ENCODE assay signal across 19 cellular contexts in the genomic region with DNA sequence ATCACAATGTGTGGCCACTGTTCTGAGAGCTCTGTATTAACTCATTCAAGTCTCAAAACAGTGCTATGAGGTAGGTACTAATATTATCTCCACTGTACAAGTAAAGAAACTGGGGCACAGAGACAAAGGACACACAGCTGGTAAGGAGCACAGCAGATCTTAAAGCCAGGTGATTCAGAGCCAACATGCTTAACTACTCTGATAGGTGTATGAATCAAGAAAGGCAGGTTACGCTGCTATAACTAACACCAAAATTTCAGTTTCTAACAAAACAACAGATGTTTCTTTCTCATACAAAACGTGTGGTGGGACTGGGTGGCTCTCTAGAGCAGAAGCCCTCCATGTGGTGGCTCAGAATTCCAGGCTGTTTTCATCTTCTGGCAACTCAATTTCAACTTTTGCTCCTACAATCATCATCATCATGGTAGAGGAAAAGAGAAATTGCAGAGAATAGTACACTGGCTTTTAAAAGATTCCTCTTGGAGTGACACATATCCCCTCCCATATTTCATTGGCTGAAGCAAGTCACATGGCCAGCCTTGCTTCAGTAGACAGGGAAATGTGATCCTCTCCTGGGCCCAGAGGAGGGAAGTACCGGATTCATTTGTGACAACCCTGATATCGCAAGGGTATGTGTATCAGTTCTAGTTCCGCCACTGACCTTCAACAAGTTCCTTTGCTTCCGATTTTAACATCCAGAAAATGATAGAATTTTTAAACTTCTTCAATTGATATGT.
DNase-seq lines count a peak whose midpoint lies in the region; ATAC-seq and TF ChIP-seq lines count a peak whose summit lies in the region.
"Had no signal": no experiment of that assay in that cellular context is flagged by ENCODE, and none has a peak within 500 bp of the region (broad histone marks: within the 10 kb centered on the region; RNA-seq: fewer than 3 reads in every experiment).

No MANE protein-coding gene starts in this region.

- no peak overlapping the region for H3K4me3 ChIP-seq in SK-N-MC
- H3K4me3 ChIP-seq: adrenal gland, heart left ventricle, vagina had no signal

- H3K9me3 ChIP-seq in SK-N-MC (ENCODE audit: low read depth, low read length): no peaks in the 10 kb centered on the region
- H3K9me3 ChIP-seq: adrenal gland, heart left ventricle, vagina had no signal

- H3K36me3 ChIP-seq in SK-N-MC (ENCODE audit: insufficient read depth, low read length): no peaks in the 10 kb centered on the region
- H3K36me3 ChIP-seq: adrenal gland, heart left ventricle, vagina had no signal

- H3K27ac ChIP-seq in SK-N-MC (peak overlapping the region; percentile 99), RWPE1 (no peak overlapping the region)
- H3K27ac ChIP-seq: adrenal gland, heart left ventricle, vagina had no signal

- ATAC-seq in GM19455 (IDR thresholded peaks at IDR 0.05; ENCODE audit: unreplicated experiment) (peak; percentile 78), HG03025 (IDR thresholded peaks at IDR 0.05; ENCODE audit: low FRiP score, unreplicated experiment) (peak; percentile 57)
- ATAC-seq: heart left ventricle; stimulated activated naive B cell treated with anti-CD40 and anti-IgM and Interleukin-4, amounts not matched to agents 10 μg/mL and 1 μg/mL and 100 μg/mL, for 72 hours had no signal

- POLR2A ChIA-PET in RWPE1 (lab: Yijun Ruan, JAX; ENCODE audit: low non-redundant PET): no interaction called here

- CTCF ChIA-PET in RWPE1 (lab: Yijun Ruan, JAX): no interaction called here

- peak; percentile 11 for DNase-seq in Daoy (ENCODE audit: low read depth)
- no peak for DNase-seq in SK-N-MC (ENCODE audit: low read depth, low spot score)
- DNase-seq in RWPE1 (ENCODE audit: low spot score): no peak
- no peak for DNase-seq in HUDEP-2 (lab: John Stamatoyannopoulos, UW; ENCODE audit: unreplicated experiment in 76 of 76)
- no peak for DNase-seq in NCI-H526 (lab: John Stamatoyannopoulos, UW)
- no peak for DNase-seq in SIG-M5 (lab: John Stamatoyannopoulos, UW)
- DNase-seq: activated CD4-positive, alpha-beta T cell treated with anti-CD3 and anti-CD28 coated beads, Interleukin-2, amount 10 ng/mL, durations not matched to agents 24 days and 14 days; activated T-cell treated with anti-CD3 and anti-CD28 coated beads, Interleukin-2, amount 50 U/mL, for 24 hours; adrenal gland; cerebellar nuclear complex; heart left ventricle; naive B cell; NCI-H446 treated with DMSO at 0.1 percent for 48 hours; stimulated activated CD4-positive, alpha-beta T cell treated with anti-CD3 and anti-CD28 coated beads, Interleukin-4, amount 100 ng/mL, for 1 hour; stimulated activated naive B cell treated with anti-CD40 and anti-IgM and Interleukin-4, amounts not matched to agents 10 μg/mL and 1 μg/mL and 100 μg/mL, for 72 hours; T-helper 2 cell had no signal

- TF ChIP-seq CTCF in RWPE1 (conservative IDR thresholded peaks at IDR 0.05; ENCODE audit: low read depth): no peak

- H3K9ac ChIP-seq in SK-N-MC (ENCODE audit: insufficient read length): no peak overlapping the region
